Comparison of ENCODE assay signal across 8 cellular contexts in genomic region chr2:101252408-101253012, GRCh38. TPM values are rescaled to one million over a fixed set of nuclear protein-coding genes. Genes with fewer than 3 reads are reported as not detected.
DNase-seq lines count a peak whose midpoint lies in the region; ATAC-seq and TF ChIP-seq lines count a peak whose summit lies in the region.

CNOT11 (plus strand) TSS chr2:101252886; CDS start chr2:101252965, 79 bp downstream.

- TF ChIP-seq RAD21 in liver (IDR thresholded peaks at IDR 0.05): peak in 1 of 2 donors; percentile 26

- H3K9me3 ChIP-seq in liver (ENCODE audit: control insufficient read depth in 4 of 4, low read length in 3 of 4): no peaks in the 10 kb centered on the region

- H3K27me3 ChIP-seq in liver (ENCODE audit: control insufficient read depth in 4 of 4, insufficient read depth in 4 of 4, low read length in 3 of 4): no peaks in the 10 kb centered on the region

- under 1% methylated on average over 63 of the region's 63 CpGs for WGBS in liver

- peak within 1 kb of the TSS; percentile 89 to 91 for H3K27ac ChIP-seq in liver (ENCODE audit: low read depth in 1 of 2, low read length in 2 of 2)

- peak within 1 kb of the TSS; percentile 94 to 98 (median 95) for H3K4me3 ChIP-seq in liver (ENCODE audit: low read depth in 1 of 3, low read length in 3 of 3)

- ATAC-seq in GM19372 (IDR thresholded peaks at IDR 0.05; ENCODE audit: low read depth, unreplicated experiment) (peak; percentile 85), HG03558 (IDR thresholded peaks at IDR 0.05; ENCODE audit: extremely low read depth, unreplicated experiment) (peak; percentile 76)

- H3K4me1 ChIP-seq in liver (ENCODE audit: control insufficient read depth in 4 of 4, insufficient read depth in 4 of 4, low read length in 3 of 4): peaks cover 0 to 23% (median 18%) of the 10 kb centered on the region in 4 donors

- peak within 1 kb of the TSS; percentile 79 to 99 for H3K9ac ChIP-seq in liver (ENCODE audit: low read depth in 1 of 2, low read length in 2 of 2)

- peaks cover 0 to 2% (median 0%) of the 10 kb centered on the region in 4 donors for H3K36me3 ChIP-seq in liver (ENCODE audit: control insufficient read depth in 4 of 4, insufficient read depth in 3 of 4, low read depth in 1 of 4, low read length in 3 of 4)

- DNase-seq in C1 segment of cervical spinal cord (lab: John Stamatoyannopoulos, UW) (peak; percentile 70 to 97 (median 93)), NCI-H748 treated with DMSO at 0.1 percent for 48 hours (lab: John Stamatoyannopoulos, UW) (peak; percentile 74), dermis blood vessel endothelial cell (peak; percentile 99)
- DNase-seq in activated CD4-positive, alpha-beta T cell treated with anti-CD3 and anti-CD28 coated beads, Interleukin-2, amount 50 U/mL, for 24 hours (ENCODE audit: low read depth in 1 of 2, low spot score in 1 of 2): peak; percentile 95 to 99
- DNase-seq in stimulated activated CD4-positive, alpha-beta T cell treated with anti-CD3 and anti-CD28 coated beads, Interleukin-4, amount 100 ng/mL, for 24 hours: peak; percentile 99

- peak; percentile 5 for TF ChIP-seq CTCF in liver (IDR thresholded peaks at IDR 0.05; ENCODE audit: low read depth, low read length, missing input control)

TF ChIP-seq in liver, 16 proteins besides CTCF, POLR2A, EP300 and RAD21:
- peak; percentile 36 for TF ChIP-seq TAF1 (conservative IDR thresholded peaks at IDR 0.05)
- peak in 1 of 2 donors; percentile 6 for TF ChIP-seq RXRA (IDR thresholded peaks at IDR 0.05)
- TF ChIP-seq REST (IDR thresholded peaks at IDR 0.05): peak; percentile 71
- peak; percentile 68 for TF ChIP-seq YY1 (IDR thresholded peaks at IDR 0.05)
- peak; percentile 46 for TF ChIP-seq FOXA1 (IDR thresholded peaks at IDR 0.05)
- TF ChIP-seq SP1 (IDR thresholded peaks at IDR 0.05): peak; percentile 48
- peak in 1 of 2 donors; percentile 77 for TF ChIP-seq GABPA (IDR thresholded peaks at IDR 0.05 in 1 of 2, conservative IDR thresholded peaks at IDR 0.05 in 1 of 2)
- TF ChIP-seq HNF4G (IDR thresholded peaks at IDR 0.05): no peak
- no peak for TF ChIP-seq JUND (IDR thresholded peaks at IDR 0.05)
- no peak for TF ChIP-seq HNF4A (conservative IDR thresholded peaks at IDR 0.05)
- TF ChIP-seq ATF3 (IDR thresholded peaks at IDR 0.05): no peak
- no peak for TF ChIP-seq NR2F2 (IDR thresholded peaks at IDR 0.05)
- peak; percentile 30 for TF ChIP-seq ZBTB33 (IDR thresholded peaks at IDR 0.05)
- TF ChIP-seq EGR1 (IDR thresholded peaks at IDR 0.05; ENCODE audit: low read depth in 2 of 2): peak; percentile 62 to 91
- no peak for TF ChIP-seq FOXA2 (IDR thresholded peaks at IDR 0.05)
- TF ChIP-seq MAX (IDR thresholded peaks at IDR 0.05): peak; percentile 37

RNA-seq across cellular contexts. Expression of gene CNOT11, which starts in this region (rescaled TPM):
- total RNA-seq in dermis blood vessel endothelial cell: 21.1 and 21.3 TPM in 2 replicates
- total RNA-seq in liver: 10 to 100 TPM; 12.7 to 14.3 TPM
- 10 to 100 TPM in 1 of 2 donors, 1 to 10 TPM in 1; 9.8 to 14.3 TPM for polyA plus RNA-seq in liver

Comparison
In these comparisons a context has a peak if more than half of its experiments do, and no peak if none do; other contexts are left out.
1. Peak in every context shown above with its lines: DNase-seq, ATAC-seq, H3K4me3 ChIP-seq and H3K27ac ChIP-seq.